In the genomic region with DNA sequence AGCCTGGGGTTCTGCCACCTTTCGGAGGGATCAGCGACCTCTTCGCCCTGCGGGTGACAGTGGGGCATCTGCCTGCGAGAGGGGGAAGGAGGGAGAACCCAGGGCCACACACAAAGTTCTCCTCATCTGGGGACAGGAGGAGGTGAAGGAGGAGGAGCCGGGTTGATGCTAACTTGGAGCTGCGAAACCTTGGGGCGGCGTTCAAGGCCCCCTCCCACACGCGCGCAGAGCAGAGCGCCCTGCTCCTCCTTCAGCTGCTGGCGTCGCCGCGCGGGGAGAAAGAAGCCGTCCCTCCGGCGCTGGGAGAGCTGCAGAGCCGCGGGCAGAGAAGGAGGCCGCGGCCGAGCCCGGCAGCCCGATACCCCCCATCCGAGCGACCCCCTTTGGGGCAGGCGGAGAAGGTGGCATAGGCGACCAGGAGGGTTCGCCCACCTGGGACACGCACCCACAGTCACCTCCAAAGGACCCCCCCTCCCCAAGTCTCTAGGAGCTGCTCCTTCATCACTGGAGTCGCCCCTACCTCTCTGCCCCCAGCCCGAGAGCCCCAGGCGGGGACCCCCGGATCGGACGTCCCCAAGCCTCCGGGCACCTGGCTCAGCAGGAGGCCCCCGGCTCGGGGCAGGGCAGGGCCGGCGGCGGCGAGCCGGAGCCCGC, we compare ENCODE assay signal across 8 cellular contexts. TPM values are rescaled to one million over a fixed set of nuclear protein-coding genes. Genes with fewer than 3 reads are reported as not detected.
DNase-seq lines count a peak whose midpoint lies in the region; ATAC-seq lines count a peak whose summit lies in the region.

Gene RASD2 (plus strand): TSS at position 232 of the 654 bp plus-strand sequence. CDS start 5,979 bp downstream, outside the sequence.

- peak; percentile 29 for ATAC-seq in Right ventricle myocardium inferior
- no peak for ATAC-seq in GM18909 (IDR thresholded peaks at IDR 0.05; ENCODE audit: poor library complexity, unreplicated experiment)

- H3K9ac ChIP-seq in adipocyte (ENCODE audit: low read length) (peak within 1 kb of the TSS; percentile 43), iPS-15b (ENCODE audit: low read depth, low read length) (peak within 1 kb of the TSS; percentile 47), skeletal muscle tissue (ENCODE audit: low read depth in 1 of 3, low read length in 3 of 3) (peak within 1 kb of the TSS; percentile 57 to 86 (median 77))

- no peaks in the 10 kb centered on the region for H3K36me3 ChIP-seq in adipocyte (ENCODE audit: control insufficient read depth, insufficient read depth, low read length, severe bottlenecking)
- no peaks in the 10 kb centered on the region for H3K36me3 ChIP-seq in iPS-15b (ENCODE audit: control insufficient read depth, insufficient read depth, low read length)
- H3K36me3 ChIP-seq in skeletal muscle tissue (ENCODE audit: control insufficient read depth in 3 of 3, insufficient read depth in 3 of 3, low read length in 3 of 3) = peaks cover 0 to 2% (median 0%) of the 10 kb centered on the region in 3 donors

- H3K27me3 ChIP-seq in adipocyte (replicated peaks; ENCODE audit: control insufficient read depth, insufficient read depth, low read length) = peaks cover 25% of the 10 kb centered on the region
- H3K27me3 ChIP-seq in iPS-15b (ENCODE audit: control insufficient read depth, insufficient read depth, low read length) = peaks cover 38% of the 10 kb centered on the region
- peaks cover 0 to 11% (median 8%) of the 10 kb centered on the region in 3 donors for H3K27me3 ChIP-seq in skeletal muscle tissue (ENCODE audit: control insufficient read depth in 3 of 3, insufficient read depth in 3 of 3, low read length in 3 of 3)

- peak within 1 kb of the TSS; percentile 77 for H3K4me3 ChIP-seq in adipocyte (ENCODE audit: low read length)
- peak within 1 kb of the TSS; percentile 67 for H3K4me3 ChIP-seq in iPS-15b (ENCODE audit: low read depth, low read length)
- peak within 1 kb of the TSS; percentile 63 to 83 (median 82) for H3K4me3 ChIP-seq in skeletal muscle tissue (ENCODE audit: low read length in 3 of 3)

- intact Hi-C loops in Right ventricle myocardium inferior (cut with DNase I) (loop anchor here (1.0 to 5.0 kb wide), 2 partner anchors 42 to 110 kb away; no protein-coding TSS in a partner anchor), cardiac septum (cut with DNase I) (loop anchor here (5.0 kb wide), 1 partner anchor 73 kb away; no protein-coding TSS in a partner anchor)

- DNase-seq in Right ventricle myocardium inferior (ENCODE audit: missing footprints) (peak; percentile 76), cardiac septum (ENCODE audit: low spot score) (no peak), OCI-M1 (lab: John Stamatoyannopoulos, UW) (peak; percentile 24), adipocyte (ENCODE audit: low read depth) (peak; percentile 42), NCI-H1436 treated with DMSO at 0.1 percent for 48 hours (lab: John Stamatoyannopoulos, UW) (no peak)

- H3K9me3 ChIP-seq in adipocyte (ENCODE audit: control insufficient read depth, low read length) = no peaks in the 10 kb centered on the region
- no peaks in the 10 kb centered on the region for H3K9me3 ChIP-seq in iPS-15b (ENCODE audit: control insufficient read depth, insufficient read depth, low read length)
- no peaks in the 10 kb centered on the region for H3K9me3 ChIP-seq in skeletal muscle tissue (ENCODE audit: control insufficient read depth in 3 of 3, low read length in 3 of 3)

- H3K27ac ChIP-seq in skeletal muscle tissue (ENCODE audit: low read depth, low read length) = peak within 1 kb of the TSS; percentile 87

- peaks cover 15% of the 10 kb centered on the region for H3K4me1 ChIP-seq in adipocyte (ENCODE audit: control insufficient read depth, insufficient read depth, low read length)
- H3K4me1 ChIP-seq in iPS-15b (ENCODE audit: control insufficient read depth, insufficient read depth, low read length) = peaks cover 9% of the 10 kb centered on the region
- H3K4me1 ChIP-seq in skeletal muscle tissue (ENCODE audit: control insufficient read depth in 3 of 3, insufficient read depth in 3 of 3, low read length in 3 of 3) = peaks cover 27 to 62% (median 49%) of the 10 kb centered on the region in 3 donors

RNA-seq across cellular contexts. Expression of gene RASD2, which starts in this region (rescaled TPM):
- total RNA-seq in Right ventricle myocardium inferior (9.5 TPM), cardiac septum (3.5 TPM), skeletal muscle tissue (1.0 TPM)

Comparison
In these comparisons a context has a peak if more than half of its experiments do, and no peak if none do; other contexts are left out.
1. DNase-seq: peak in Right ventricle myocardium inferior (single experiment), OCI-M1 (single experiment) and adipocyte (single experiment); none in cardiac septum (single experiment) and NCI-H1436 treated with DMSO at 0.1 percent for 48 hours (single experiment).
2. Peak in every context shown above with its lines, with median percentiles within 50 percentile points of each other: H3K4me3 ChIP-seq and H3K9ac ChIP-seq.